Comparison of ENCODE assay signal across 1 cellular context in the genomic region with DNA sequence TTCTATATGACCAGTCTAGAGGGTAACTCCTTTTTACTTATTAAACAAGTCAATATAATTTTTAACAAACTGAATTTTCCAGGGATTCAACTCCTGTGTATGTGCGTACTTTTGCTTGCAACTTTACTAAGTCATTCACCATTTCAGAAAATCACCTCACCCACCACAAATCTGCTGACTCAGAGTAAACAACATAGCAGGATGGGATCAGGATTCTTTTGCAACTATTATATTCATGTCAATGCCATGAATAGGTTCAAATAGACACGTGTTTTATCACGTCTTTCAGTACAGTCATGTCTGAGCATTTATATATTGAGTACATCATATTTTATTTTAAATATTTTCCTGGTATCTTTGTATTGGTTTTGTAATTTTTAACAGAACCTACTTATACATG.
TF ChIP-seq lines count a peak whose summit lies in the region.

No MANE protein-coding gene starts in this region.

TF ChIP-seq in H1, 55 proteins besides CTCF, POLR2A, EP300 and RAD21 (continued from another document):
- TF ChIP-seq, protein P1, sequence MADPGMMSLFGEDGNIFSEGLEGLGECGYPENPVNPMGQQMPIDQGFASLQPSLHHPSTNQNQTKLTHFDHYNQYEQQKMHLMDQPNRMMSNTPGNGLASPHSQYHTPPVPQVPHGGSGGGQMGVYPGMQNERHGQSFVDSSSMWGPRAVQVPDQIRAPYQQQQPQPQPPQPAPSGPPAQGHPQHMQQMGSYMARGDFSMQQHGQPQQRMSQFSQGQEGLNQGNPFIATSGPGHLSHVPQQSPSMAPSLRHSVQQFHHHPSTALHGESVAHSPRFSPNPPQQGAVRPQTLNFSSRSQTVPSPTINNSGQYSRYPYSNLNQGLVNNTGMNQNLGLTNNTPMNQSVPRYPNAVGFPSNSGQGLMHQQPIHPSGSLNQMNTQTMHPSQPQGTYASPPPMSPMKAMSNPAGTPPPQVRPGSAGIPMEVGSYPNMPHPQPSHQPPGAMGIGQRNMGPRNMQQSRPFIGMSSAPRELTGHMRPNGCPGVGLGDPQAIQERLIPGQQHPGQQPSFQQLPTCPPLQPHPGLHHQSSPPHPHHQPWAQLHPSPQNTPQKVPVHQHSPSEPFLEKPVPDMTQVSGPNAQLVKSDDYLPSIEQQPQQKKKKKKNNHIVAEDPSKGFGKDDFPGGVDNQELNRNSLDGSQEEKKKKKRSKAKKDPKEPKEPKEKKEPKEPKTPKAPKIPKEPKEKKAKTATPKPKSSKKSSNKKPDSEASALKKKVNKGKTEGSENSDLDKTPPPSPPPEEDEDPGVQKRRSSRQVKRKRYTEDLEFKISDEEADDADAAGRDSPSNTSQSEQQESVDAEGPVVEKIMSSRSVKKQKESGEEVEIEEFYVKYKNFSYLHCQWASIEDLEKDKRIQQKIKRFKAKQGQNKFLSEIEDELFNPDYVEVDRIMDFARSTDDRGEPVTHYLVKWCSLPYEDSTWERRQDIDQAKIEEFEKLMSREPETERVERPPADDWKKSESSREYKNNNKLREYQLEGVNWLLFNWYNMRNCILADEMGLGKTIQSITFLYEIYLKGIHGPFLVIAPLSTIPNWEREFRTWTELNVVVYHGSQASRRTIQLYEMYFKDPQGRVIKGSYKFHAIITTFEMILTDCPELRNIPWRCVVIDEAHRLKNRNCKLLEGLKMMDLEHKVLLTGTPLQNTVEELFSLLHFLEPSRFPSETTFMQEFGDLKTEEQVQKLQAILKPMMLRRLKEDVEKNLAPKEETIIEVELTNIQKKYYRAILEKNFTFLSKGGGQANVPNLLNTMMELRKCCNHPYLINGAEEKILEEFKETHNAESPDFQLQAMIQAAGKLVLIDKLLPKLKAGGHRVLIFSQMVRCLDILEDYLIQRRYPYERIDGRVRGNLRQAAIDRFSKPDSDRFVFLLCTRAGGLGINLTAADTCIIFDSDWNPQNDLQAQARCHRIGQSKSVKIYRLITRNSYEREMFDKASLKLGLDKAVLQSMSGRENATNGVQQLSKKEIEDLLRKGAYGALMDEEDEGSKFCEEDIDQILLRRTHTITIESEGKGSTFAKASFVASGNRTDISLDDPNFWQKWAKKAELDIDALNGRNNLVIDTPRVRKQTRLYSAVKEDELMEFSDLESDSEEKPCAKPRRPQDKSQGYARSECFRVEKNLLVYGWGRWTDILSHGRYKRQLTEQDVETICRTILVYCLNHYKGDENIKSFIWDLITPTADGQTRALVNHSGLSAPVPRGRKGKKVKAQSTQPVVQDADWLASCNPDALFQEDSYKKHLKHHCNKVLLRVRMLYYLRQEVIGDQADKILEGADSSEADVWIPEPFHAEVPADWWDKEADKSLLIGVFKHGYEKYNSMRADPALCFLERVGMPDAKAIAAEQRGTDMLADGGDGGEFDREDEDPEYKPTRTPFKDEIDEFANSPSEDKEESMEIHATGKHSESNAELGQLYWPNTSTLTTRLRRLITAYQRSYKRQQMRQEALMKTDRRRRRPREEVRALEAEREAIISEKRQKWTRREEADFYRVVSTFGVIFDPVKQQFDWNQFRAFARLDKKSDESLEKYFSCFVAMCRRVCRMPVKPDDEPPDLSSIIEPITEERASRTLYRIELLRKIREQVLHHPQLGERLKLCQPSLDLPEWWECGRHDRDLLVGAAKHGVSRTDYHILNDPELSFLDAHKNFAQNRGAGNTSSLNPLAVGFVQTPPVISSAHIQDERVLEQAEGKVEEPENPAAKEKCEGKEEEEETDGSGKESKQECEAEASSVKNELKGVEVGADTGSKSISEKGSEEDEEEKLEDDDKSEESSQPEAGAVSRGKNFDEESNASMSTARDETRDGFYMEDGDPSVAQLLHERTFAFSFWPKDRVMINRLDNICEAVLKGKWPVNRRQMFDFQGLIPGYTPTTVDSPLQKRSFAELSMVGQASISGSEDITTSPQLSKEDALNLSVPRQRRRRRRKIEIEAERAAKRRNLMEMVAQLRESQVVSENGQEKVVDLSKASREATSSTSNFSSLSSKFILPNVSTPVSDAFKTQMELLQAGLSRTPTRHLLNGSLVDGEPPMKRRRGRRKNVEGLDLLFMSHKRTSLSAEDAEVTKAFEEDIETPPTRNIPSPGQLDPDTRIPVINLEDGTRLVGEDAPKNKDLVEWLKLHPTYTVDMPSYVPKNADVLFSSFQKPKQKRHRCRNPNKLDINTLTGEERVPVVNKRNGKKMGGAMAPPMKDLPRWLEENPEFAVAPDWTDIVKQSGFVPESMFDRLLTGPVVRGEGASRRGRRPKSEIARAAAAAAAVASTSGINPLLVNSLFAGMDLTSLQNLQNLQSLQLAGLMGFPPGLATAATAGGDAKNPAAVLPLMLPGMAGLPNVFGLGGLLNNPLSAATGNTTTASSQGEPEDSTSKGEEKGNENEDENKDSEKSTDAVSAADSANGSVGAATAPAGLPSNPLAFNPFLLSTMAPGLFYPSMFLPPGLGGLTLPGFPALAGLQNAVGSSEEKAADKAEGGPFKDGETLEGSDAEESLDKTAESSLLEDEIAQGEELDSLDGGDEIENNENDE (IDR thresholded peaks at IDR 0.05; ENCODE audit: insufficient replicate concordance, low read length) = no peak
- TF ChIP-seq KDM1A (IDR thresholded peaks at IDR 0.05; ENCODE audit: borderline replicate concordance, low read length) (no peak), MAFK (IDR thresholded peaks at IDR 0.05; ENCODE audit: low read depth, low read length) (peak; percentile 73)
- TF ChIP-seq, protein P2, sequence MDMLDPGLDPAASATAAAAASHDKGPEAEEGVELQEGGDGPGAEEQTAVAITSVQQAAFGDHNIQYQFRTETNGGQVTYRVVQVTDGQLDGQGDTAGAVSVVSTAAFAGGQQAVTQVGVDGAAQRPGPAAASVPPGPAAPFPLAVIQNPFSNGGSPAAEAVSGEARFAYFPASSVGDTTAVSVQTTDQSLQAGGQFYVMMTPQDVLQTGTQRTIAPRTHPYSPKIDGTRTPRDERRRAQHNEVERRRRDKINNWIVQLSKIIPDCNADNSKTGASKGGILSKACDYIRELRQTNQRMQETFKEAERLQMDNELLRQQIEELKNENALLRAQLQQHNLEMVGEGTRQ (IDR thresholded peaks at IDR 0.05; ENCODE audit: low read length) = no peak
